10 cellular contexts compared by ENCODE assay signal in genomic region chr1:10511494-10511885, GRCh38. TPM values are rescaled to one million over a fixed set of nuclear protein-coding genes. Genes with fewer than 3 reads are reported as not detected.
DNase-seq lines count a peak whose midpoint lies in the region; ATAC-seq and TF ChIP-seq lines count a peak whose summit lies in the region.
"Had no signal": no experiment of that assay in that cellular context is flagged by ENCODE, and none has a peak within 500 bp of the region (broad histone marks: within the 10 kb centered on the region; RNA-seq: fewer than 3 reads in every experiment).

No MANE protein-coding gene starts in this region.

- H3K9me3 Mint-ChIP-seq in CD4-positive, alpha-beta memory T cell = peaks cover 0 to 3% (median 0%) of the 10 kb centered on the region in 8 donors
- no peaks in the 10 kb centered on the region for H3K9me3 Mint-ChIP-seq in MCF 10A (ENCODE audit: unreplicated experiment)

- no peaks in the 10 kb centered on the region for H3K9me3 ChIP-seq in CD4-positive, alpha-beta memory T cell (ENCODE audit: control insufficient read depth in 1 of 2, low read length in 2 of 2)
- H3K9me3 ChIP-seq in PC-3 (ENCODE audit: low read length) (no peaks in the 10 kb centered on the region), osteoblast (ENCODE audit: low read depth, low read length) (no peaks in the 10 kb centered on the region)

- intact Hi-C loops in CD4-positive, alpha-beta memory T cell (cut with micrococcal nuclease) = loop anchor here (1.0 to 5.0 kb wide), 3 partner anchors 16 to 1296 kb away; partner anchors contain the start of genes CLCN6 and MTHFR
- intact Hi-C loops in PC-3 (cut with micrococcal nuclease) = loop anchor here (2.0 to 10.0 kb wide), 4 partner anchors 166 to 453 kb away; no protein-coding TSS in a partner anchor
- intact Hi-C loops in MCF 10A (cut with micrococcal nuclease) = loop anchor here (5.0 kb wide), 2 partner anchors 126 to 181 kb away; no protein-coding TSS in a partner anchor

- H3K27me3 Mint-ChIP-seq in CD4-positive, alpha-beta memory T cell = no peaks in the 10 kb centered on the region
- H3K27me3 Mint-ChIP-seq in MCF 10A (ENCODE audit: insufficient read depth, unreplicated experiment) = no peaks in the 10 kb centered on the region

- peaks cover 0 to 5% of the 10 kb centered on the region in 2 donors for H3K36me3 Mint-ChIP-seq in CD4-positive, alpha-beta memory T cell
- H3K36me3 Mint-ChIP-seq in MCF 10A (ENCODE audit: insufficient read depth, unreplicated experiment) = no peaks in the 10 kb centered on the region

- peaks cover 83% of the 10 kb centered on the region for H3K4me1 ChIP-seq in CD4-positive, alpha-beta memory T cell (ENCODE audit: insufficient read depth, low read length)
- H3K4me1 ChIP-seq in PC-3 (ENCODE audit: insufficient read depth, low read length) = peaks cover 54% of the 10 kb centered on the region
- peaks cover 35% of the 10 kb centered on the region for H3K4me1 ChIP-seq in osteoblast (ENCODE audit: insufficient read depth, low read length)

- no peak for TF ChIP-seq CTCF in PC-3 (conservative IDR thresholded peaks at IDR 0.05; ENCODE audit: low read depth, low read length)
- TF ChIP-seq CTCF in MCF 10A (IDR thresholded peaks at IDR 0.05; ENCODE audit: unreplicated experiment) = no peak
- TF ChIP-seq CTCF in osteoblast (IDR thresholded peaks at IDR 0.05; ENCODE audit: extremely low read depth, low read depth, low read length) = no peak

- H4K20me1 ChIP-seq in PC-3 (ENCODE audit: low read length) (no peaks in the 10 kb centered on the region), osteoblast (ENCODE audit: insufficient read depth, low read length) (peaks cover 31% of the 10 kb centered on the region)

- H3K4me1 Mint-ChIP-seq in CD4-positive, alpha-beta memory T cell = peaks cover 61 to 89% (median 78%) of the 10 kb centered on the region in 4 donors
- peaks cover 33% of the 10 kb centered on the region for H3K4me1 Mint-ChIP-seq in MCF 10A (ENCODE audit: insufficient read depth, unreplicated experiment)

- peak overlapping the region; percentile 14 to 49 for H3K4me3 ChIP-seq in CD4-positive, alpha-beta memory T cell (ENCODE audit: low read length in 2 of 2)
- peak overlapping the region; percentile 24 for H3K4me3 ChIP-seq in PC-3 (ENCODE audit: low read length)
- H3K4me3 ChIP-seq in osteoblast (ENCODE audit: insufficient read depth, low read length) = peak overlapping the region; percentile 55

- CTCF ChIA-PET in CD4-positive, alpha-beta memory T cell (lab: Charles Lee; ENCODE audit: partially characterized antibody) = interaction anchor here (0.6 to 5.1 kb wide), 9 partner anchors 11 to 430 kb away, joined by 3 to 31 read pairs (median 3); partner anchors contain the start of gene CENPS
- CTCF ChIA-PET in PC-3 (lab: Charles Lee) (interaction anchor here (1.0 kb wide), 1 partner anchor 17 kb away, joined by 4 read pairs; no protein-coding TSS in a partner anchor), MCF 10A (lab: Yijun Ruan, JAX) (interaction anchor here (0.6 to 6.0 kb wide), 3 partner anchors 16 to 525 kb away, joined by 3 to 63 read pairs (median 3); no protein-coding TSS in a partner anchor)

- ATAC-seq in PC-3 = no peak
- ATAC-seq: Right ventricle myocardium inferior had no signal

- H3K9ac ChIP-seq in PC-3 (ENCODE audit: low read length) = peak overlapping the region; percentile 51

- H2AFZ ChIP-seq in PC-3 (ENCODE audit: low read length) (no peak overlapping the region), osteoblast (ENCODE audit: low read length) (peak overlapping the region; percentile 7)

- H3K27ac Mint-ChIP-seq in CD4-positive, alpha-beta memory T cell = peak overlapping the region; percentile 87 to 98 (median 93)
- H3K27ac Mint-ChIP-seq in MCF 10A (ENCODE audit: low read depth, unreplicated experiment) = peak overlapping the region; percentile 89

- POLR2A ChIA-PET in CD4-positive, alpha-beta memory T cell (lab: Charles Lee; ENCODE audit: partially characterized antibody) = interaction anchor here (0.8 to 2.8 kb wide), 10 partner anchors 9 to 1396 kb away, joined by 3 to 28 read pairs (median 6); partner anchors contain the start of gene CENPS
- POLR2A ChIA-PET in PC-3 (lab: Charles Lee; ENCODE audit: unreplicated experiment) (no interaction called here), MCF 10A (lab: Yijun Ruan, JAX) (interaction anchor here (0.5 to 4.0 kb wide), 12 partner anchors 13 to 501 kb away, joined by 3 to 34 read pairs (median 6); partner anchors contain the start of gene TARDBP)

- H3K27me3 ChIP-seq in CD4-positive, alpha-beta memory T cell (ENCODE audit: insufficient read depth, low read length) = no peaks in the 10 kb centered on the region
- H3K27me3 ChIP-seq in PC-3 (ENCODE audit: low read length) (no peaks in the 10 kb centered on the region), osteoblast (ENCODE audit: insufficient read depth, low read length) (no peaks in the 10 kb centered on the region)

- H3F3A ChIP-seq in PC-3 (ENCODE audit: low read length, unreplicated experiment) = peaks cover 19% of the 10 kb centered on the region

- no peak for DNase-seq in CD4-positive, alpha-beta memory T cell
- no peak for DNase-seq in PC-3
- no peak for DNase-seq in MCF 10A (ENCODE audit: unreplicated experiment)
- no peak for DNase-seq in osteoblast (ENCODE audit: insufficient read length, low spot score, missing footprints)
- DNase-seq in cortex of kidney (lab: John Stamatoyannopoulos, UW) = no peak
- DNase-seq in nucleus accumbens (lab: John Stamatoyannopoulos, UW) = no peak
- no peak for DNase-seq in NCI-H748 (lab: John Stamatoyannopoulos, UW; ENCODE audit: unreplicated experiment)
- no peak for DNase-seq in stimulated activated CD4-positive, alpha-beta T cell treated with anti-CD3 and anti-CD28 coated beads, Interleukin-1b, Interleukin-23, amount 100 ng/mL, for 48 hours
- DNase-seq: NCI-H1417 treated with DMSO at 0.1 percent for 48 hours had no signal

- no peaks in the 10 kb centered on the region for H3K9me2 ChIP-seq in PC-3 (replicated peaks; ENCODE audit: low read length)

- peaks cover 90% of the 10 kb centered on the region for H3K79me2 ChIP-seq in PC-3 (ENCODE audit: low read length)
- peaks cover 68% of the 10 kb centered on the region for H3K79me2 ChIP-seq in osteoblast (ENCODE audit: insufficient read depth, low read length)

- peak overlapping the region; percentile 73 for H3K27ac ChIP-seq in CD4-positive, alpha-beta memory T cell (ENCODE audit: low read depth, low read length)
- H3K27ac ChIP-seq in PC-3 (ENCODE audit: low read length) (peak overlapping the region; percentile 89), osteoblast (ENCODE audit: low read depth, low read length) (peak overlapping the region; percentile 96)

- no peaks in the 10 kb centered on the region for H3K36me3 ChIP-seq in CD4-positive, alpha-beta memory T cell (ENCODE audit: insufficient read depth, low read length)
- H3K36me3 ChIP-seq in PC-3 (ENCODE audit: low read depth, low read length) = no peaks in the 10 kb centered on the region
- no peaks in the 10 kb centered on the region for H3K36me3 ChIP-seq in osteoblast (ENCODE audit: insufficient read depth, low read length)

- H3K4me2 ChIP-seq in PC-3 (ENCODE audit: low read length) (peak overlapping the region; percentile 67), osteoblast (ENCODE audit: insufficient read depth, low read length) (peak overlapping the region; percentile 85)

- BruUV-seq in PC-3 (replicated peaks; lab: Mats Ljungman, UMichigan) (no TSS peak), MCF 10A (replicated peaks; lab: Mats Ljungman, UMichigan) (no TSS peak)

- peak overlapping the region; percentile 77 to 88 (median 84) for H3K4me3 Mint-ChIP-seq in CD4-positive, alpha-beta memory T cell
- H3K4me3 Mint-ChIP-seq in MCF 10A (ENCODE audit: unreplicated experiment) = peak overlapping the region; percentile 61

RNA-seq across cellular contexts. Expression of gene PEX14, which starts 36.7 kb away (rescaled TPM):
- 10 to 100 TPM; 14.5 to 16.1 TPM for total RNA-seq in CD4-positive, alpha-beta memory T cell
- polyA plus RNA-seq in CD4-positive, alpha-beta memory T cell = 1 to 10 TPM; 3.1 to 5.3 TPM
- total RNA-seq in PC-3 (2014; rRNA removed) (24.9 and 32.1 TPM in 2 replicates), MCF 10A (2022) (22.2 and 26.6 TPM in 2 replicates), osteoblast (15.2 and 15.3 TPM in 2 replicates)

RNA-seq across cellular contexts. Expression of gene DFFA, which starts 39.2 kb away (rescaled TPM):
- total RNA-seq in CD4-positive, alpha-beta memory T cell = 10 to 100 TPM; 22.4 to 25.3 TPM
- 10 to 100 TPM; 15.4 to 30.8 TPM for polyA plus RNA-seq in CD4-positive, alpha-beta memory T cell
- total RNA-seq in PC-3 (2014; rRNA removed) (46.7 and 52.0 TPM in 2 replicates), MCF 10A (2022) (51.3 and 55.7 TPM in 2 replicates), osteoblast (27.9 and 32.7 TPM in 2 replicates)
